Comparison of ENCODE assay signal across 14 cellular contexts in the genomic region with DNA sequence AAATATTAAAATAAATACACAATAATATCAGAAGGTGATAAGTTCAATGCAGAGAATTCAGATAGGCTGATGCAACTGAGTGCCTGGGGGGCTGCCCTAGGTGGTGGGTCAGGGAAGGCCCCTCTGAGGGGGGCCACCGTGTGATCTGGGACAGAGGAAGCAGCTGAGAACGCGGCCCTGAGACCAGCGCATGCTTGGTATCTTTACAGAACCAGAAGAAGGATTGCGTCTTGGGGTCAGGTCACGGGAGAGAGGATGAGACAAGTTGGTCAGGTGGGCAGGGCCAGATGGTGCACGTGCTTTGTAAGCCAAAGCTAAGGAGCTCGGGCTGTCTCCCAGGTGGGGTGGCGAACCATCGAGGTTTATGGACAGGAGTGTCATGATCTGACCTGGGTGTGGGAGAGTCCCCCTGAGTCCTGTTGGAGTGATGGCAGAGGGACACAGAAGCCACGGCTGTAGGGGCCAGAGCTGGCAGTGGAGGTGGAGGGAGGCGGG.
DNase-seq lines count a peak whose midpoint lies in the region; ATAC-seq and TF ChIP-seq lines count a peak whose summit lies in the region.
"Had no signal": no experiment of that assay in that cellular context is flagged by ENCODE, and none has a peak within 500 bp of the region (broad histone marks: within the 10 kb centered on the region; RNA-seq: fewer than 3 reads in every experiment).

No MANE protein-coding gene starts in this region.

- 0 out of 2 replicates have a peak, but pooled peaks cover 5% of the 10 kb centered on the region for H3F3A ChIP-seq in PC-9 (ENCODE audit: insufficient read depth, low read depth)

- no peaks in the 10 kb centered on the region for H4K20me1 ChIP-seq in PC-9 (ENCODE audit: insufficient read depth)
- no peaks in the 10 kb centered on the region for H4K20me1 ChIP-seq in hepatocyte (ENCODE audit: insufficient read depth, poor library complexity, severe bottlenecking)

- H3K4me3 Mint-ChIP-seq in T-helper 1 cell treated with Interleukin-12 subunit alpha and Interleukin-12 subunit beta and Interleukin-4 antibody, amounts not matched to agents 30 μg/mL and 1 μg/mL, for 36 hours = peak overlapping the region; percentile 47
- peak overlapping the region; percentile 32 for H3K4me3 Mint-ChIP-seq in stimulated activated effector memory CD8-positive, alpha-beta T cell treated with anti-CD3 and anti-CD28 coated beads, Interleukin-12 subunit alpha, Interleukin-12 subunit beta, amount 100 ng/mL, for 72 hours
- H3K4me3 Mint-ChIP-seq: activated CD4-positive, alpha-beta memory T cell treated with anti-CD3 and anti-CD28 coated beads for 36 hours had no signal

- H3K9me3 Mint-ChIP-seq in T-helper 1 cell treated with Interleukin-12 subunit alpha and Interleukin-12 subunit beta and Interleukin-4 antibody, amounts not matched to agents 30 μg/mL and 1 μg/mL, for 36 hours = no peaks in the 10 kb centered on the region
- no peaks in the 10 kb centered on the region for H3K9me3 Mint-ChIP-seq in stimulated activated effector memory CD8-positive, alpha-beta T cell treated with anti-CD3 and anti-CD28 coated beads, Interleukin-12 subunit alpha, Interleukin-12 subunit beta, amount 100 ng/mL, for 72 hours
- H3K9me3 Mint-ChIP-seq: activated CD4-positive, alpha-beta memory T cell treated with anti-CD3 and anti-CD28 coated beads for 36 hours; activated naive CD4-positive, alpha-beta T cell treated with anti-CD3 and anti-CD28 coated beads, Interleukin-2, amount 50 U/mL, for 72 hours had no signal

- no peaks in the 10 kb centered on the region for H3K9me3 ChIP-seq in PC-9 (ENCODE audit: insufficient read depth, low read depth)
- no peaks in the 10 kb centered on the region for H3K9me3 ChIP-seq in hepatocyte (ENCODE audit: low read depth)
- H3K9me3 ChIP-seq: esophagus squamous epithelium, heart right ventricle, spleen, tibial nerve had no signal

- no TSS peak for BruUV-seq in PC-9 (replicated peaks; lab: Mats Ljungman, UMichigan)

- peak overlapping the region; percentile 84 for H3K4me2 ChIP-seq in PC-9
- peak overlapping the region; percentile 73 for H3K4me2 ChIP-seq in hepatocyte

- H3K4me1 Mint-ChIP-seq in T-helper 1 cell treated with Interleukin-12 subunit alpha and Interleukin-12 subunit beta and Interleukin-4 antibody, amounts not matched to agents 30 μg/mL and 1 μg/mL, for 36 hours (ENCODE audit: low read depth) = peaks cover 11% of the 10 kb centered on the region
- peaks cover 16% of the 10 kb centered on the region for H3K4me1 Mint-ChIP-seq in stimulated activated effector memory CD8-positive, alpha-beta T cell treated with anti-CD3 and anti-CD28 coated beads, Interleukin-12 subunit alpha, Interleukin-12 subunit beta, amount 100 ng/mL, for 72 hours

- no peak for DNase-seq in T-helper 1 cell
- no peak for DNase-seq in PC-9
- no peak for DNase-seq in hepatocyte (ENCODE audit: low spot score)
- DNase-seq in stimulated activated effector memory CD8-positive, alpha-beta T cell treated with anti-CD3 and anti-CD28 coated beads, Interleukin-12 subunit alpha, Interleukin-12 subunit beta, amount 100 ng/mL, for 72 hours (ENCODE audit: low spot score in 2 of 2) = no peak
- DNase-seq in NCI-H2081 treated with DMSO at 0.1 percent for 48 hours (lab: John Stamatoyannopoulos, UW) = no peak
- DNase-seq in cerebellar nuclear complex (lab: John Stamatoyannopoulos, UW) = no peak
- no peak for DNase-seq in NCI-H1048 (lab: John Stamatoyannopoulos, UW)
- DNase-seq: esophagus squamous epithelium had no signal

- CTCF ChIA-PET in PC-9 (lab: Charles Lee) = interaction anchor here (0.6 to 0.7 kb wide), 2 partner anchors 27 to 51 kb away, joined by 3 read pairs; no protein-coding TSS in a partner anchor

- H3K4me1 ChIP-seq in PC-9 (replicated peaks; ENCODE audit: insufficient read depth) = peaks cover 11% of the 10 kb centered on the region
- H3K4me1 ChIP-seq in hepatocyte (ENCODE audit: insufficient read depth) = no peaks in the 10 kb centered on the region

- intact Hi-C loops in PC-9 (cut with micrococcal nuclease; ENCODE audit: unreplicated experiment) = loop anchor here (2.0 to 5.0 kb wide), 4 partner anchors 47 to 677 kb away; no protein-coding TSS in a partner anchor

- POLR2A ChIA-PET in PC-9 (lab: Charles Lee; ENCODE audit: unreplicated experiment) = no interaction called here

- H3K36me3 Mint-ChIP-seq in T-helper 1 cell treated with Interleukin-12 subunit alpha and Interleukin-12 subunit beta and Interleukin-4 antibody, amounts not matched to agents 30 μg/mL and 1 μg/mL, for 36 hours (ENCODE audit: low read depth) = no peaks in the 10 kb centered on the region
- H3K36me3 Mint-ChIP-seq in stimulated activated effector memory CD8-positive, alpha-beta T cell treated with anti-CD3 and anti-CD28 coated beads, Interleukin-12 subunit alpha, Interleukin-12 subunit beta, amount 100 ng/mL, for 72 hours = no peaks in the 10 kb centered on the region
- H3K36me3 Mint-ChIP-seq: activated CD4-positive, alpha-beta memory T cell treated with anti-CD3 and anti-CD28 coated beads for 36 hours; activated naive CD4-positive, alpha-beta T cell treated with anti-CD3 and anti-CD28 coated beads, Interleukin-2, amount 50 U/mL, for 72 hours had no signal

- TF ChIP-seq CTCF in PC-9 (conservative IDR thresholded peaks at IDR 0.05) = no peak
- TF ChIP-seq CTCF in hepatocyte (IDR thresholded peaks at IDR 0.05; ENCODE audit: poor library complexity) = no peak

- H3K36me3 ChIP-seq in PC-9 (ENCODE audit: low read depth) (no peaks in the 10 kb centered on the region), hepatocyte (replicated peaks; ENCODE audit: insufficient read depth, low read depth) (no peaks in the 10 kb centered on the region)
- H3K36me3 ChIP-seq: esophagus squamous epithelium, heart right ventricle, spleen, tibial nerve had no signal

- no peak for ATAC-seq in stimulated activated effector memory CD8-positive, alpha-beta T cell treated with anti-CD3 and anti-CD28 coated beads, Interleukin-12 subunit alpha, Interleukin-12 subunit beta, amount 100 ng/mL, for 72 hours

- H3K27me3 ChIP-seq in PC-9 (ENCODE audit: insufficient read depth, low read depth) (no peaks in the 10 kb centered on the region), hepatocyte (peaks cover 15% of the 10 kb centered on the region)

- H2AFZ ChIP-seq in PC-9 = no peak overlapping the region
- no peak overlapping the region for H2AFZ ChIP-seq in hepatocyte

- no peaks in the 10 kb centered on the region for H3K9me2 ChIP-seq in PC-9 (ENCODE audit: insufficient read depth)
- no peaks in the 10 kb centered on the region for H3K9me2 ChIP-seq in hepatocyte (replicated peaks; ENCODE audit: insufficient read depth)

- peak overlapping the region; percentile 45; the same call in 1 of the 2 replicates for H3K4me3 ChIP-seq in PC-9
- no peak overlapping the region for H3K4me3 ChIP-seq in hepatocyte

- 71% methylated on average over 12 of the region's 12 CpGs for WGBS in hepatocyte (ENCODE audit: low lambda C conversion rate, missing lambda C conversion rate)

- peaks cover 37% of the 10 kb centered on the region for H3K27me3 Mint-ChIP-seq in T-helper 1 cell treated with Interleukin-12 subunit alpha and Interleukin-12 subunit beta and Interleukin-4 antibody, amounts not matched to agents 30 μg/mL and 1 μg/mL, for 36 hours (ENCODE audit: low read depth)

- H3K27ac Mint-ChIP-seq in T-helper 1 cell treated with Interleukin-12 subunit alpha and Interleukin-12 subunit beta and Interleukin-4 antibody, amounts not matched to agents 30 μg/mL and 1 μg/mL, for 36 hours = peak overlapping the region; percentile 32
- no peak overlapping the region for H3K27ac Mint-ChIP-seq in stimulated activated effector memory CD8-positive, alpha-beta T cell treated with anti-CD3 and anti-CD28 coated beads, Interleukin-12 subunit alpha, Interleukin-12 subunit beta, amount 100 ng/mL, for 72 hours
- H3K27ac Mint-ChIP-seq: activated CD4-positive, alpha-beta memory T cell treated with anti-CD3 and anti-CD28 coated beads for 36 hours; activated naive CD4-positive, alpha-beta T cell treated with anti-CD3 and anti-CD28 coated beads, Interleukin-2, amount 50 U/mL, for 72 hours had no signal

- H3K27ac ChIP-seq in PC-9 = no peak overlapping the region
- no peak overlapping the region for H3K27ac ChIP-seq in hepatocyte
- H3K27ac ChIP-seq: esophagus squamous epithelium, heart right ventricle, spleen, tibial nerve had no signal

- H3K79me2 ChIP-seq in PC-9 (ENCODE audit: low read depth) = no peaks in the 10 kb centered on the region
- no peaks in the 10 kb centered on the region for H3K79me2 ChIP-seq in hepatocyte
